In the genomic region with DNA sequence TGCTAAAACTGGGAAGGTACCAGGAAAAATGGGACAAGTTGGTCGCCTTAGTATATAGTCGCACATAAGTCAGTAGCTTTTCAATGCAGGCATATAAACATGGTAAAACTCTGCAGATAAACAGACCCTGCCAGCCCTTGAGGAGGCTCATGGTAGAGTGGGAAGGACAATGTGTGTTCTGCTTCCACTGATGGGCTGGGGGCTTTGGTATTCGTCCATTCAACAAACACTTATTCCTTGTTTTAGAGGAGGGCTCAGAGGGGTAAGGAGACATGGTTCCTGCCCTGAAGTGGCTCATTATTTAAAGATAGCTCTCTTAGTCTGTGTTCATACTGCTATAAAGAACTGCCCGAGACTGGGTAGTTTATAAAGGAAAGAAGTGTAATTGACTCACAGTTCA, we compare ENCODE assay signal across 7 cellular contexts. TPM values are rescaled to one million over a fixed set of nuclear protein-coding genes. Genes with fewer than 3 reads are reported as not detected.
"Had no signal": no experiment of that assay in that cellular context is flagged by ENCODE, and none has a peak within 500 bp of the region (broad histone marks: within the 10 kb centered on the region; RNA-seq: fewer than 3 reads in every experiment).

No MANE protein-coding gene starts in this region.

RNA-seq across cellular contexts. Expression of gene CELA3A, which starts 11.3 kb away (rescaled TPM):
- total RNA-seq: GM23248, GM23338, H1, H4, H7, H9, HFFc6 had no signal
- polyA plus RNA-seq: GM23248, GM23338, H1 had no signal

RNA-seq across cellular contexts. Expression of gene CELA3B, which starts 35.9 kb away (rescaled TPM):
- total RNA-seq: GM23248, GM23338, H1, H4, H7, H9, HFFc6 had no signal
- polyA plus RNA-seq: GM23248, GM23338, H1 had no signal
